In genomic region chr1:109473284-109474057, GRCh38 we compare ENCODE assay signal across 3 cellular contexts. TPM values are rescaled to one million over a fixed set of nuclear protein-coding genes. Genes with fewer than 3 reads are reported as not detected.
"Had no signal": no experiment of that assay in that cellular context is flagged by ENCODE, and none has a peak within 500 bp of the region (broad histone marks: within the 10 kb centered on the region; RNA-seq: fewer than 3 reads in every experiment).

No MANE protein-coding gene starts in this region.

RNA-seq across cellular contexts. Expression of gene SYPL2, which starts 7.1 kb away (rescaled TPM):
- total RNA-seq: mammary epithelial cell; naive thymus-derived CD8-positive, alpha-beta T cell; occipital lobe had no signal
